21 cellular contexts compared by ENCODE assay signal in genomic region chr11:129312741-129313587, GRCh38.
DNase-seq lines count a peak whose midpoint lies in the region; ATAC-seq, FAIRE-seq and TF ChIP-seq lines count a peak whose summit lies in the region.
"Had no signal": no experiment of that assay in that cellular context is flagged by ENCODE, and none has a peak within 500 bp of the region (broad histone marks: within the 10 kb centered on the region; RNA-seq: fewer than 3 reads in every experiment).

No MANE protein-coding gene starts in this region.

- 24 to 30% methylated on average over 27 of the region's 27 CpGs for WGBS in heart right ventricle, 2 donors

- H3K36me3 ChIP-seq in brain microvascular endothelial cell (replicated peaks) = no peaks in the 10 kb centered on the region
- H3K36me3 ChIP-seq in heart right ventricle = no peaks in the 10 kb centered on the region
- H3K36me3 ChIP-seq: BE2C, breast epithelium, sigmoid colon, SJSA1 had no signal

- intact Hi-C loops in heart right ventricle (cut with DNase I) = no loop called here

- no peaks in the 10 kb centered on the region for H3K9me3 ChIP-seq in heart right ventricle
- H3K9me3 ChIP-seq: BE2C, breast epithelium, sigmoid colon, SJSA1 had no signal

- peak; percentile 37 for DNase-seq in NCI-H510A (lab: John Stamatoyannopoulos, UW)
- peak; percentile 24 for DNase-seq in brain microvascular endothelial cell
- DNase-seq in heart right ventricle = no peak
- DNase-seq in occipital lobe (lab: John Stamatoyannopoulos, UW) = peak; percentile 22
- DNase-seq in frontal cortex (ENCODE audit: low spot score in 2 of 2) = no peak
- DNase-seq in activated T-cell treated with anti-CD3 and anti-CD28 coated beads, Interleukin-2, amount 50 U/mL, for 48 hours = no peak
- DNase-seq: activated CD4-positive, CD25-positive, alpha-beta regulatory T cell; BE2C; effector memory CD8-positive, alpha-beta T cell; kidney glomerular epithelial cell; NCI-H1930; sigmoid colon; stimulated activated CD4-positive, alpha-beta T cell treated with anti-CD3 and anti-CD28 coated beads, Interleukin-1b, Interleukin-23, amount 100 ng/mL, for 48 hours had no signal

- in situ Hi-C loops in brain microvascular endothelial cell (cut with HindIII; ENCODE audit: low pct_ligation_motif_present, low sequenced_read_pairs) = no loop called here

- ATAC-seq in heart right ventricle = peak; percentile 19 to 68 (median 54)
- ATAC-seq in GM21619 (IDR thresholded peaks at IDR 0.05; ENCODE audit: unreplicated experiment) = no peak
- ATAC-seq: activated naive CD4-positive, alpha-beta T cell treated with anti-CD3 and anti-CD28 coated beads, Interleukin-2, amount 50 U/mL, for 72 hours; effector memory CD8-positive, alpha-beta T cell; HCT116 had no signal

- FAIRE-seq in frontal cortex (lab: Jason Lieb, UNC) = no peak
- FAIRE-seq: D721Med, GM19239 had no signal

- H3K27ac ChIP-seq in brain microvascular endothelial cell = no peak overlapping the region
- peak overlapping the region in 3 of 10 donors; percentile 4 to 27 (median 21) for H3K27ac ChIP-seq in heart right ventricle
- H3K27ac ChIP-seq: KMS-11, sigmoid colon, SJSA1 had no signal

- H3K27me3 ChIP-seq in brain microvascular endothelial cell (replicated peaks) (no peaks in the 10 kb centered on the region), heart right ventricle (peaks cover 0 to 13% (median 0%) of the 10 kb centered on the region in 7 donors)
- H3K27me3 ChIP-seq: BE2C, breast epithelium, sigmoid colon, SJSA1 had no signal

- TF ChIP-seq CTCF in brain microvascular endothelial cell (IDR thresholded peaks at IDR 0.05; ENCODE audit: low read depth, low read length, missing control alignments) (no peak), heart right ventricle (IDR thresholded peaks at IDR 0.05) (no peak)

- H3K4me1 ChIP-seq in heart right ventricle = peaks cover 0 to 20% (median 13%) of the 10 kb centered on the region in 9 donors
- H3K4me1 ChIP-seq: BE2C, sigmoid colon, SJSA1 had no signal

- H3K4me3 ChIP-seq in brain microvascular endothelial cell (ENCODE audit: low read depth, low read length) = peak overlapping the region; percentile 24
- H3K4me3 ChIP-seq in heart right ventricle = peak overlapping the region in 8 of 10 donors; percentile 8 to 40 (median 33)
- H3K4me3 ChIP-seq: breast epithelium, sigmoid colon, SJSA1 had no signal

Comparison
In these comparisons a context has a peak if more than half of its experiments do, and no peak if none do; other contexts are left out.
1. DNase-seq: peak in NCI-H510A (single experiment), brain microvascular endothelial cell (single experiment) and occipital lobe (single experiment); none in heart right ventricle (0 of 2), frontal cortex (0 of 2) and activated T-cell treated with anti-CD3 and anti-CD28 coated beads, Interleukin-2, amount 50 U/mL, for 48 hours (0 of 2).